ENCODE assay signal across 8 cellular contexts in genomic region chrX:141787655-141788054, GRCh38. TPM values are rescaled to one million over a fixed set of nuclear protein-coding genes. Genes with fewer than 3 reads are reported as not detected.
"Had no signal": no experiment of that assay in that cellular context is flagged by ENCODE, and none has a peak within 500 bp of the region (broad histone marks: within the 10 kb centered on the region; RNA-seq: fewer than 3 reads in every experiment).

No MANE protein-coding gene starts in this region.

- H3K4me3 ChIP-seq: GM23338 had no signal

- H3K4me1 Mint-ChIP-seq: GM23338, H9, IgD-negative memory B cell had no signal

- H3K36me3 Mint-ChIP-seq: IgD-negative memory B cell had no signal

- DNase-seq: H9, HCEC 1CT, KBM-7 had no signal

- ATAC-seq: GM23338, HepG2 had no signal

- H3K27ac Mint-ChIP-seq: GM23338, H9, IgD-negative memory B cell had no signal

- H3K27me3 Mint-ChIP-seq: IgD-negative memory B cell had no signal

- H3K4me3 Mint-ChIP-seq: GM23338, H9, IgD-negative memory B cell had no signal

RNA-seq across cellular contexts. Expression of gene MAGEC3, which starts 50.5 kb away (rescaled TPM):
- total RNA-seq: GM23338, H1, H9, HepG2, HT1080 had no signal
